ENCODE assay signal across 8 cellular contexts in genomic region chr19:33759356-33759755, GRCh38.
"Had no signal": no experiment of that assay in that cellular context is flagged by ENCODE, and none has a peak within 500 bp of the region (broad histone marks: within the 10 kb centered on the region; RNA-seq: fewer than 3 reads in every experiment).

No MANE protein-coding gene starts in this region.

- H3K9me3 Mint-ChIP-seq: H9, IgD-negative memory B cell had no signal

- H3K27ac ChIP-seq: HL-60 had no signal

- H3K4me2 ChIP-seq: GM23338 had no signal

- H3K4me3 Mint-ChIP-seq: GM23338, H9, HFFc6, IgD-negative memory B cell had no signal

- H2AFZ ChIP-seq: GM23338 had no signal

- H3K27ac Mint-ChIP-seq: HFFc6, IgD-negative memory B cell had no signal

- H3K4me3 ChIP-seq: GM23338 had no signal

- ATAC-seq: GM23338, HepG2 had no signal

- DNase-seq: H9, HCEC 1CT, HFFc6, KBM-7 had no signal
